Comparison of ENCODE assay signal across 1 cellular context in the genomic region with DNA sequence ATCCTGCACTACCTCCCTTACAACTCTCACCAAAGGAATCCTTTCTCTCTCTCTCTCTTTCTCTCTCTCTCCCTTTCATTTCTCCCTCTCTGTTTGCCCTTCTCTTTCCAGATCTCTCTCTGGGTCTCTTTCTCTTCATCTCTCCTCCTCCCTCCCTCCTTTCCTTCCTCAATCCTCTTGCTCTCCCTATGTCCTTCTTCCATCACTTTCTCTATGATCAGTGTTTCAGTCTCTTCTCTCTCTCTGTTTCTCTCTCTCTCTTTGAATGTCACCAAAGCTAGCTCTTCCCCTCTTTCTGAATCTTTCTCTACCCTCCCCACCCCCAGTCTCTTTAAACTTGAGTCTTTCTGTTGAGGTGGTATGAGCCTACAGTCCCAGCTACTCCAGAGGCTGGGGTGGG.
TF ChIP-seq lines count a peak whose summit lies in the region.

No MANE protein-coding gene starts in this region.

TF ChIP-seq in HCT116, 20 proteins besides CTCF, POLR2A, EP300 and RAD21 (continued from another document):
- TF ChIP-seq, protein P1, sequence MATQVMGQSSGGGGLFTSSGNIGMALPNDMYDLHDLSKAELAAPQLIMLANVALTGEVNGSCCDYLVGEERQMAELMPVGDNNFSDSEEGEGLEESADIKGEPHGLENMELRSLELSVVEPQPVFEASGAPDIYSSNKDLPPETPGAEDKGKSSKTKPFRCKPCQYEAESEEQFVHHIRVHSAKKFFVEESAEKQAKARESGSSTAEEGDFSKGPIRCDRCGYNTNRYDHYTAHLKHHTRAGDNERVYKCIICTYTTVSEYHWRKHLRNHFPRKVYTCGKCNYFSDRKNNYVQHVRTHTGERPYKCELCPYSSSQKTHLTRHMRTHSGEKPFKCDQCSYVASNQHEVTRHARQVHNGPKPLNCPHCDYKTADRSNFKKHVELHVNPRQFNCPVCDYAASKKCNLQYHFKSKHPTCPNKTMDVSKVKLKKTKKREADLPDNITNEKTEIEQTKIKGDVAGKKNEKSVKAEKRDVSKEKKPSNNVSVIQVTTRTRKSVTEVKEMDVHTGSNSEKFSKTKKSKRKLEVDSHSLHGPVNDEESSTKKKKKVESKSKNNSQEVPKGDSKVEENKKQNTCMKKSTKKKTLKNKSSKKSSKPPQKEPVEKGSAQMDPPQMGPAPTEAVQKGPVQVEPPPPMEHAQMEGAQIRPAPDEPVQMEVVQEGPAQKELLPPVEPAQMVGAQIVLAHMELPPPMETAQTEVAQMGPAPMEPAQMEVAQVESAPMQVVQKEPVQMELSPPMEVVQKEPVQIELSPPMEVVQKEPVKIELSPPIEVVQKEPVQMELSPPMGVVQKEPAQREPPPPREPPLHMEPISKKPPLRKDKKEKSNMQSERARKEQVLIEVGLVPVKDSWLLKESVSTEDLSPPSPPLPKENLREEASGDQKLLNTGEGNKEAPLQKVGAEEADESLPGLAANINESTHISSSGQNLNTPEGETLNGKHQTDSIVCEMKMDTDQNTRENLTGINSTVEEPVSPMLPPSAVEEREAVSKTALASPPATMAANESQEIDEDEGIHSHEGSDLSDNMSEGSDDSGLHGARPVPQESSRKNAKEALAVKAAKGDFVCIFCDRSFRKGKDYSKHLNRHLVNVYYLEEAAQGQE (IDR thresholded peaks at IDR 0.05; ENCODE audit: low read depth), result no peak
- no peak for TF ChIP-seq POLR2AphosphoS5 (IDR thresholded peaks at IDR 0.05; ENCODE audit: low read depth, low read length)
- no peak for TF ChIP-seq SP1 (IDR thresholded peaks at IDR 0.05; ENCODE audit: low read depth)
- TF ChIP-seq, protein P2, sequence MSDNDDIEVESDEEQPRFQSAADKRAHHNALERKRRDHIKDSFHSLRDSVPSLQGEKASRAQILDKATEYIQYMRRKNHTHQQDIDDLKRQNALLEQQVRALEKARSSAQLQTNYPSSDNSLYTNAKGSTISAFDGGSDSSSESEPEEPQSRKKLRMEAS (IDR thresholded peaks at IDR 0.05), result no peak
- TF ChIP-seq, protein P3, sequence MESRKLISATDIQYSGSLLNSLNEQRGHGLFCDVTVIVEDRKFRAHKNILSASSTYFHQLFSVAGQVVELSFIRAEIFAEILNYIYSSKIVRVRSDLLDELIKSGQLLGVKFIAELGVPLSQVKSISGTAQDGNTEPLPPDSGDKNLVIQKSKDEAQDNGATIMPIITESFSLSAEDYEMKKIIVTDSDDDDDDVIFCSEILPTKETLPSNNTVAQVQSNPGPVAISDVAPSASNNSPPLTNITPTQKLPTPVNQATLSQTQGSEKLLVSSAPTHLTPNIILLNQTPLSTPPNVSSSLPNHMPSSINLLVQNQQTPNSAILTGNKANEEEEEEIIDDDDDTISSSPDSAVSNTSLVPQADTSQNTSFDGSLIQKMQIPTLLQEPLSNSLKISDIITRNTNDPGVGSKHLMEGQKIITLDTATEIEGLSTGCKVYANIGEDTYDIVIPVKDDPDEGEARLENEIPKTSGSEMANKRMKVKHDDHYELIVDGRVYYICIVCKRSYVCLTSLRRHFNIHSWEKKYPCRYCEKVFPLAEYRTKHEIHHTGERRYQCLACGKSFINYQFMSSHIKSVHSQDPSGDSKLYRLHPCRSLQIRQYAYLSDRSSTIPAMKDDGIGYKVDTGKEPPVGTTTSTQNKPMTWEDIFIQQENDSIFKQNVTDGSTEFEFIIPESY (IDR thresholded peaks at IDR 0.05; ENCODE audit: extremely low read depth, insufficient replicate concordance, low read length), result no peak
- no peak for TF ChIP-seq CBX3 (IDR thresholded peaks at IDR 0.05; ENCODE audit: low read depth)
- no peak for TF ChIP-seq TCF7L2 (IDR thresholded peaks at IDR 0.05; ENCODE audit: borderline replicate concordance, extremely low read depth, insufficient read depth, insufficient read length)
- TF ChIP-seq EGR1 (IDR thresholded peaks at IDR 0.05; ENCODE audit: low read depth), result no peak
- no peak for TF ChIP-seq EZH2phosphoT487 (IDR thresholded peaks at IDR 0.05; ENCODE audit: borderline replicate concordance)
- TF ChIP-seq, protein P4, sequence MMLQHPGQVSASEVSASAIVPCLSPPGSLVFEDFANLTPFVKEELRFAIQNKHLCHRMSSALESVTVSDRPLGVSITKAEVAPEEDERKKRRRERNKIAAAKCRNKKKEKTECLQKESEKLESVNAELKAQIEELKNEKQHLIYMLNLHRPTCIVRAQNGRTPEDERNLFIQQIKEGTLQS (IDR thresholded peaks at IDR 0.05), result no peak
- TF ChIP-seq FOSL1 (IDR thresholded peaks at IDR 0.05; ENCODE audit: low read depth), result no peak
- no peak for TF ChIP-seq ZNF274 (IDR thresholded peaks at IDR 0.05; ENCODE audit: low read depth, low read length)
- TF ChIP-seq SRF (IDR thresholded peaks at IDR 0.05; ENCODE audit: low read depth), result no peak
- no peak for TF ChIP-seq CEBPB (IDR thresholded peaks at IDR 0.05; ENCODE audit: low read depth)
- no peak for TF ChIP-seq ELF1 (IDR thresholded peaks at IDR 0.05; ENCODE audit: borderline replicate concordance, low read depth)
- no peak for TF ChIP-seq EZH2 (IDR thresholded peaks at IDR 0.05)
- no peak for TF ChIP-seq YY1 (IDR thresholded peaks at IDR 0.05; ENCODE audit: extremely low read depth, insufficient replicate concordance, low read depth, low read length)
- no peak for TF ChIP-seq JUND (IDR thresholded peaks at IDR 0.05)
